ENCODE assay signal across 8 cellular contexts in genomic region chr22:20079745-20080444, GRCh38. TPM values are rescaled to one million over a fixed set of nuclear protein-coding genes. Genes with fewer than 3 reads are reported as not detected.
DNase-seq lines count a peak whose midpoint lies in the region; ATAC-seq, FAIRE-seq and TF ChIP-seq lines count a peak whose summit lies in the region.

DGCR8 (plus strand) TSS chr22:20080241; CDS start chr22:20085964, 5,723 bp downstream.

- H3K4me1 ChIP-seq in fibroblast of lung (ENCODE audit: control insufficient read depth, extremely low read depth, insufficient read depth, low read length) = peaks cover 6% of the 10 kb centered on the region

- H3K27ac ChIP-seq in KOPT-K1 (ENCODE audit: low read depth, low read length, poor library complexity, severe bottlenecking) = peak within 1 kb of the TSS; percentile 94
- peak within 1 kb of the TSS; percentile 80 for H3K27ac ChIP-seq in fibroblast of lung (ENCODE audit: insufficient read depth, low read length)

- H3K27ac Mint-ChIP-seq in activated T-helper 17 cell treated with anti-CD3 and anti-CD28 coated beads, Interleukin-2, amount 50 U/mL, for 72 hours = peak within 1 kb of the TSS; percentile 66
- H3K27ac Mint-ChIP-seq in naive B cell = peak within 1 kb of the TSS; percentile 36 to 95 (median 80)

- no peaks in the 10 kb centered on the region for H3K27me3 Mint-ChIP-seq in activated T-helper 17 cell treated with anti-CD3 and anti-CD28 coated beads, Interleukin-2, amount 50 U/mL, for 72 hours
- H3K27me3 Mint-ChIP-seq in naive B cell = no peaks in the 10 kb centered on the region

- no peak for FAIRE-seq in RCC 7860 (lab: Jason Lieb, UNC)

- peak within 1 kb of the TSS; percentile 83 for H3K9ac ChIP-seq in fibroblast of lung (ENCODE audit: insufficient read depth, low read length)

- H3K4me2 ChIP-seq in fibroblast of lung (ENCODE audit: extremely low read depth, insufficient read depth, low read length) = peak within 1 kb of the TSS; percentile 90

- H3K4me3 ChIP-seq in fibroblast of lung (replicated peaks in 1 of 4; ENCODE audit: control extremely low read depth in 1 of 4, insufficient read depth in 1 of 4, low read depth in 3 of 4, low read length in 4 of 4) = peak within 1 kb of the TSS; percentile 71 to 83 (median 80)

- no peaks in the 10 kb centered on the region for H3K9me3 Mint-ChIP-seq in activated T-helper 17 cell treated with anti-CD3 and anti-CD28 coated beads, Interleukin-2, amount 50 U/mL, for 72 hours
- H3K9me3 Mint-ChIP-seq in naive B cell = no peaks in the 10 kb centered on the region

- H3K4me3 Mint-ChIP-seq in activated T-helper 17 cell treated with anti-CD3 and anti-CD28 coated beads, Interleukin-2, amount 50 U/mL, for 72 hours = peak within 1 kb of the TSS; percentile 92
- H3K4me3 Mint-ChIP-seq in naive B cell = peak within 1 kb of the TSS; percentile 61 to 96 (median 91)

- ATAC-seq in GM21786 (IDR thresholded peaks at IDR 0.05; ENCODE audit: unreplicated experiment) = peak; percentile 62
- peak; percentile 94 for ATAC-seq in activated T-helper 17 cell treated with anti-CD3 and anti-CD28 coated beads, Interleukin-2, amount 50 U/mL, for 72 hours (replicated peaks)
- ATAC-seq in naive B cell (ENCODE audit: low read depth in 2 of 2) = peak; percentile 92 to 94

- peaks cover 11% of the 10 kb centered on the region; the same call in 1 of the 2 replicates for H3K36me3 ChIP-seq in KOPT-K1 (ENCODE audit: insufficient read depth, low read length)
- peaks cover 4% of the 10 kb centered on the region for H3K36me3 ChIP-seq in fibroblast of lung (ENCODE audit: control insufficient read depth, insufficient read depth, low read length)

- H3K9me3 ChIP-seq in KOPT-K1 (ENCODE audit: insufficient read depth, low read length, poor library complexity, severe bottlenecking) (no peaks in the 10 kb centered on the region), fibroblast of lung (ENCODE audit: control insufficient read depth, insufficient read depth, low read depth, low read length) (no peaks in the 10 kb centered on the region)

- DNase-seq in DMS53 treated with DMSO at 0.1 percent for 48 hours (lab: John Stamatoyannopoulos, UW; ENCODE audit: unreplicated experiment) (peak; percentile 55), RCC 7860 (ENCODE audit: low spot score) (peak; percentile 81), fibroblast of lung (ENCODE audit: low read depth in 2 of 2) (peak; percentile 92 to 94), naive B cell (peak; percentile 82)
- DNase-seq in stimulated activated naive CD4-positive, alpha-beta T cell treated with Interleukin-2 at 50 U/mL for 16 hours (lab: John Stamatoyannopoulos, UW) = peak; percentile 55

- H2AFZ ChIP-seq in fibroblast of lung (ENCODE audit: low read length) = peak within 1 kb of the TSS; percentile 84

- H3K4me1 Mint-ChIP-seq in activated T-helper 17 cell treated with anti-CD3 and anti-CD28 coated beads, Interleukin-2, amount 50 U/mL, for 72 hours = peaks cover 30% of the 10 kb centered on the region
- H3K4me1 Mint-ChIP-seq in naive B cell = peaks cover 25 to 36% (median 32%) of the 10 kb centered on the region in 3 donors

- peaks cover 45% of the 10 kb centered on the region for H3K79me2 ChIP-seq in fibroblast of lung (ENCODE audit: control insufficient read depth, insufficient read depth, low read length)

- H3K36me3 Mint-ChIP-seq in activated T-helper 17 cell treated with anti-CD3 and anti-CD28 coated beads, Interleukin-2, amount 50 U/mL, for 72 hours (ENCODE audit: low read depth) = peaks cover 7% of the 10 kb centered on the region
- no peaks in the 10 kb centered on the region for H3K36me3 Mint-ChIP-seq in naive B cell

- no peaks in the 10 kb centered on the region for H3K27me3 ChIP-seq in fibroblast of lung (ENCODE audit: control insufficient read depth, insufficient read depth, low read length)

- no peaks in the 10 kb centered on the region for H4K20me1 ChIP-seq in fibroblast of lung (ENCODE audit: control insufficient read depth, extremely low read depth, insufficient read depth, low read length)

- no peak for TF ChIP-seq CTCF in fibroblast of lung (conservative IDR thresholded peaks at IDR 0.05 in 1 of 2, IDR thresholded peaks at IDR 0.05 in 1 of 2; ENCODE audit: low read depth in 1 of 2, low read length in 2 of 2)

RNA-seq across cellular contexts. Expression of gene DGCR8, which starts in this region (rescaled TPM):
- total RNA-seq in activated T-helper 17 cell treated with anti-CD3 and anti-CD28 coated beads, Interleukin-2, amount 50 U/mL, for 72 hours = 10 to 100 TPM; 42.8 to 43.2 TPM
- total RNA-seq in fibroblast of lung = 21.3 and 26.2 TPM in 2 replicates
- polyA plus RNA-seq in fibroblast of lung (18.8 and 21.6 TPM in 2 replicates), naive B cell (ENCODE audit: low read depth in 6 of 6) (1 to 10 TPM in 5 of 6 donors, under 1 TPM in 1; 0.49 to 6.7 (median 2.3) TPM)
- polyA plus RNA-seq in fibroblast of lung (2012) = 16.4 and 19.0 TPM in 2 replicates
- 22.8 and 47.0 TPM in 2 replicates for polyA minus RNA-seq in fibroblast of lung (ENCODE audit: low replicate concordance)

Comparison
In these comparisons a context has a peak if more than half of its experiments do, and no peak if none do; other contexts are left out.
1. Peak in every context shown above with its lines: DNase-seq, ATAC-seq, H3K4me3 ChIP-seq and H3K27ac ChIP-seq.